24 cellular contexts compared by ENCODE assay signal in genomic region chr6:123926000-123926399, GRCh38.
DNase-seq lines count a peak whose midpoint lies in the region; ATAC-seq and TF ChIP-seq lines count a peak whose summit lies in the region.
"Had no signal": no experiment of that assay in that cellular context is flagged by ENCODE, and none has a peak within 500 bp of the region (broad histone marks: within the 10 kb centered on the region; RNA-seq: fewer than 3 reads in every experiment).

No MANE protein-coding gene starts in this region.

- H3K9me3 ChIP-seq in smooth muscle cell (replicated peaks; ENCODE audit: low read depth), result no peaks in the 10 kb centered on the region
- H3K9me3 ChIP-seq: lower lobe of right lung, uterus had no signal

- peak; percentile 57 for DNase-seq in NCI-H69 (lab: John Stamatoyannopoulos, UW)
- peak; percentile 34 for DNase-seq in choroid plexus epithelial cell (ENCODE audit: low read depth)
- DNase-seq in smooth muscle cell (lab: John Stamatoyannopoulos, UW; ENCODE audit: unreplicated experiment), result no peak
- no peak for DNase-seq in activated CD8-positive, alpha-beta memory T cell treated with anti-CD3 and anti-CD28 coated beads for 24 hours
- DNase-seq: activated CD4-positive, alpha-beta T cell treated with anti-CD3 and anti-CD28 coated beads for 1 hour; activated naive CD4-positive, alpha-beta T cell treated with anti-CD3 and anti-CD28 coated beads for 36 hours; activated T-cell treated with anti-CD3 and anti-CD28 coated beads, Interleukin-2, amount 50 U/mL, for 4 hours; anterior cingulate cortex; CD4-positive, alpha-beta memory T cell; cerebellar nuclear complex; foreskin melanocyte; GF-D8; GM23248; lower lobe of right lung; NCI-H1092; NCI-H2227 treated with DMSO at 0.1 percent for 48 hours; SHP77; uterus had no signal

- no peak overlapping the region for H3K9ac ChIP-seq in smooth muscle cell (ENCODE audit: low read depth)
- H3K9ac ChIP-seq: GM23248, KMS-11 had no signal

- peak; percentile 12 for ATAC-seq in HG02642 (IDR thresholded peaks at IDR 0.05; ENCODE audit: poor library complexity, unreplicated experiment)
- ATAC-seq in HG03135 (IDR thresholded peaks at IDR 0.05; ENCODE audit: unreplicated experiment), result no peak
- ATAC-seq in HG03045 (IDR thresholded peaks at IDR 0.05; ENCODE audit: unreplicated experiment), result no peak
- ATAC-seq: activated T-cell treated with anti-CD3 and anti-CD28 coated beads, Interleukin-2, amount 50 U/mL, for 4 hours; lower lobe of right lung; stimulated activated memory B cell treated with anti-CD40 and anti-IgM and Interleukin-4, amounts not matched to agents 10 μg/mL and 1 μg/mL and 100 μg/mL, for 72 hours had no signal

- peak overlapping the region; percentile 30 for H3K27ac ChIP-seq in smooth muscle cell (ENCODE audit: low read depth)
- H3K27ac ChIP-seq: GM23248, hepatocyte, KMS-11, lower lobe of right lung, uterus had no signal

- no peaks in the 10 kb centered on the region for H3K36me3 ChIP-seq in smooth muscle cell (ENCODE audit: low read depth)
- H3K36me3 ChIP-seq: lower lobe of right lung, uterus had no signal

- no peak overlapping the region for H3K4me3 ChIP-seq in choroid plexus epithelial cell (ENCODE audit: low read depth, low read length)
- H3K4me3 ChIP-seq in smooth muscle cell, result no peak overlapping the region
- H3K4me3 ChIP-seq: GM23248, hepatocyte, lower lobe of right lung, uterus had no signal

- H3K4me1 ChIP-seq in smooth muscle cell (ENCODE audit: low read depth), result no peaks in the 10 kb centered on the region
- H3K4me1 ChIP-seq: lower lobe of right lung, uterus had no signal

- H3K4me2 ChIP-seq in smooth muscle cell, result no peak overlapping the region
- H3K4me2 ChIP-seq: hepatocyte, KMS-11 had no signal

- no peak overlapping the region for H2AFZ ChIP-seq in smooth muscle cell (ENCODE audit: low read depth)
- H2AFZ ChIP-seq: GM23248, hepatocyte had no signal

- no peaks in the 10 kb centered on the region for H3F3A ChIP-seq in smooth muscle cell (ENCODE audit: low read depth)

- TF ChIP-seq CTCF in choroid plexus epithelial cell (conservative IDR thresholded peaks at IDR 0.05; ENCODE audit: low read depth, low read length) (no peak), smooth muscle cell (IDR thresholded peaks at IDR 0.05; ENCODE audit: borderline replicate concordance, insufficient read depth, poor library complexity, severe bottlenecking) (no peak)

- H3K27me3 ChIP-seq in smooth muscle cell (ENCODE audit: low read depth), result peaks cover 25% of the 10 kb centered on the region
- H3K27me3 ChIP-seq: hepatocyte, uterus had no signal

- no peaks in the 10 kb centered on the region for H3K79me2 ChIP-seq in smooth muscle cell (ENCODE audit: low read depth)
- H3K79me2 ChIP-seq: hepatocyte had no signal

- H4K20me1 ChIP-seq in smooth muscle cell (ENCODE audit: low read depth), result no peaks in the 10 kb centered on the region

Comparison
In these comparisons a context has a peak if more than half of its experiments do, and no peak if none do; other contexts are left out.
1. DNase-seq: peak in NCI-H69 (single experiment) and choroid plexus epithelial cell (single experiment); none in smooth muscle cell (single experiment) and activated CD8-positive, alpha-beta memory T cell treated with anti-CD3 and anti-CD28 coated beads for 24 hours (single experiment).